ENCODE assay signal across 8 cellular contexts in genomic region chr5:14685757-14686156, GRCh38. TPM values are rescaled to one million over a fixed set of nuclear protein-coding genes. Genes with fewer than 3 reads are reported as not detected.
DNase-seq lines count a peak whose midpoint lies in the region; ATAC-seq and TF ChIP-seq lines count a peak whose summit lies in the region.

No MANE protein-coding gene starts in this region.

- peaks cover 18% of the 10 kb centered on the region for H3K4me1 Mint-ChIP-seq in activated CD8-positive, alpha-beta T cell treated with anti-CD3 and anti-CD28 coated beads for 36 hours (ENCODE audit: low read depth)
- H3K4me1 Mint-ChIP-seq in neural crest cell: peaks cover 9% of the 10 kb centered on the region

- ATAC-seq in GM19372 (IDR thresholded peaks at IDR 0.05; ENCODE audit: low read depth, unreplicated experiment): peak; percentile 86
- ATAC-seq in HG03175 (IDR thresholded peaks at IDR 0.05; ENCODE audit: unreplicated experiment): peak; percentile 89
- peak; percentile 90 for ATAC-seq in activated CD8-positive, alpha-beta T cell treated with anti-CD3 and anti-CD28 coated beads for 36 hours

- WGBS in esophagus squamous epithelium, 2 donors: 21 to 25% methylated on average over 4 to 6 of the region's 6 CpGs

- H3K36me3 Mint-ChIP-seq in activated CD8-positive, alpha-beta T cell treated with anti-CD3 and anti-CD28 coated beads for 36 hours (ENCODE audit: low read depth): peaks cover 75% of the 10 kb centered on the region
- peaks cover 20% of the 10 kb centered on the region for H3K36me3 Mint-ChIP-seq in neural crest cell (ENCODE audit: low read depth)

- H3K9me3 Mint-ChIP-seq in activated CD8-positive, alpha-beta T cell treated with anti-CD3 and anti-CD28 coated beads for 36 hours: peaks cover 3% of the 10 kb centered on the region
- no peaks in the 10 kb centered on the region for H3K9me3 Mint-ChIP-seq in neural crest cell

- peak; percentile 60 for DNase-seq in DMS153 (lab: John Stamatoyannopoulos, UW)
- peak; percentile 32 for DNase-seq in NCI-H510A (lab: John Stamatoyannopoulos, UW)
- DNase-seq in activated CD8-positive, alpha-beta T cell treated with anti-CD3 and anti-CD28 coated beads for 36 hours: peak; percentile 77
- DNase-seq in esophagus squamous epithelium (lab: John Stamatoyannopoulos, UW): no peak
- DNase-seq in neural crest cell (ENCODE audit: low read depth, low spot score): peak; percentile 14
- no peak for DNase-seq in ureter (ENCODE audit: low spot score)

- intact Hi-C loops in activated CD8-positive, alpha-beta T cell treated with anti-CD3 and anti-CD28 coated beads for 36 hours (cut with micrococcal nuclease): no loop called here
- intact Hi-C loops in esophagus squamous epithelium (cut with DNase I): no loop called here

- peaks cover 23 to 83% (median 23%) of the 10 kb centered on the region in 3 donors for H3K36me3 ChIP-seq in esophagus squamous epithelium

- POLR2A ChIA-PET in activated CD8-positive, alpha-beta T cell treated with anti-CD3 and anti-CD28 coated beads for 36 hours (lab: Charles Lee): no interaction called here

- no peak overlapping the region for H3K4me3 ChIP-seq in esophagus squamous epithelium

- no peaks in the 10 kb centered on the region for H3K27me3 Mint-ChIP-seq in activated CD8-positive, alpha-beta T cell treated with anti-CD3 and anti-CD28 coated beads for 36 hours
- H3K27me3 Mint-ChIP-seq in neural crest cell (ENCODE audit: low read depth): no peaks in the 10 kb centered on the region

- CTCF ChIA-PET in activated CD8-positive, alpha-beta T cell treated with anti-CD3 and anti-CD28 coated beads for 36 hours (lab: Charles Lee): interaction anchor here (0.7 to 4.2 kb wide), 21 partner anchors 9 to 334 kb away, joined by 3 to 32 read pairs (median 5); no protein-coding TSS in a partner anchor

- H3K4me3 Mint-ChIP-seq in activated CD8-positive, alpha-beta T cell treated with anti-CD3 and anti-CD28 coated beads for 36 hours: peak overlapping the region; percentile 24
- H3K4me3 Mint-ChIP-seq in neural crest cell: no peak overlapping the region

- H3K9me3 ChIP-seq in esophagus squamous epithelium: peaks cover 0 to 8% (median 5%) of the 10 kb centered on the region in 3 donors

- peak overlapping the region; percentile 78 for H3K27ac Mint-ChIP-seq in activated CD8-positive, alpha-beta T cell treated with anti-CD3 and anti-CD28 coated beads for 36 hours
- no peak overlapping the region for H3K27ac Mint-ChIP-seq in neural crest cell (ENCODE audit: unreplicated experiment)

- peak overlapping the region; percentile 17 to 76 (median 57) for H3K27ac ChIP-seq in esophagus squamous epithelium

- H3K27me3 ChIP-seq in esophagus squamous epithelium: no peaks in the 10 kb centered on the region

- H3K4me1 ChIP-seq in esophagus squamous epithelium: peaks cover 0 to 40% (median 14%) of the 10 kb centered on the region in 3 donors

- peak; percentile 87 for TF ChIP-seq CTCF in activated CD8-positive, alpha-beta T cell treated with anti-CD3 and anti-CD28 coated beads for 36 hours (IDR thresholded peaks at IDR 0.05)
- peak; percentile 46 to 82 (median 60) for TF ChIP-seq CTCF in esophagus squamous epithelium (IDR thresholded peaks at IDR 0.05)
- peak; percentile 77 for TF ChIP-seq CTCF in neural crest cell (conservative IDR thresholded peaks at IDR 0.05)

- no peak for TF ChIP-seq POLR2A in esophagus squamous epithelium (IDR thresholded peaks at IDR 0.05)

RNA-seq across cellular contexts. Expression of gene OTULIN, which starts 21.2 kb away (rescaled TPM):
- total RNA-seq in activated CD8-positive, alpha-beta T cell treated with anti-CD3 and anti-CD28 coated beads for 36 hours: 10 to 100 TPM; 59.6 to 60.5 TPM
- total RNA-seq in esophagus squamous epithelium (10 to 100 TPM; 23.9 to 38.6 (median 34.5) TPM), neural crest cell (33.7 and 37.4 TPM in 2 replicates), ureter (35.1 TPM)

Comparison
In these comparisons a context has a peak if more than half of its experiments do, and no peak if none do; other contexts are left out.
1. DNase-seq: peak in DMS153 (single experiment), NCI-H510A (single experiment), activated CD8-positive, alpha-beta T cell treated with anti-CD3 and anti-CD28 coated beads for 36 hours (single experiment) and neural crest cell (single experiment); none in esophagus squamous epithelium (single experiment) and ureter (single experiment).
2. Peak in every context shown above with its lines, with median percentiles within 50 percentile points of each other: ATAC-seq and CTCF ChIP-seq.